30 cellular contexts compared by ENCODE assay signal in the genomic region with DNA sequence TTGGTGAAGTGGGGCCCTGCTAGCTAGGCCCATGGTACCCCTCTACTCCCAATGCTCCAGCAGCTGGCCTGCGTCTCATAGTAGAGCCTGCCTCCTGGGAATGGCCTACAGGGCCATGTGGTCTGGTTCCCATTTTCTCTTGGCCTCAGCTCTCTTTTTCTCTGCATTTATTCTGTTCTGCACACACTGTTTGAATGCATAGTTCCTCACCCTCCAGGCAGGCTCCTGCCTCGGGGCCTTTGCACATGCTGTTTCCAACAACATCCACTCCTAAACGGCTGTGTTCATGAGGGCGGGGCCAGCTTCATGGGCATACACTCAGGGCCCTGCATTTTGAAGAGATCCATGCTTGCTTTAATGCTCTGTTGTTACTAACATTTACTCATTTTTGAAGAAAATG.
"Had no signal": no experiment of that assay in that cellular context is flagged by ENCODE, and none has a peak within 500 bp of the region (broad histone marks: within the 10 kb centered on the region; RNA-seq: fewer than 3 reads in every experiment).

No MANE protein-coding gene starts in this region.

- H3K4me3 ChIP-seq: adrenal gland, body of pancreas, breast epithelium had no signal

- H3K27ac ChIP-seq: adrenal gland, body of pancreas, brain microvascular endothelial cell, breast epithelium, VCaP had no signal

- H3K27me3 ChIP-seq: adrenal gland, body of pancreas, brain microvascular endothelial cell, breast epithelium had no signal

- H3K36me3 ChIP-seq: adrenal gland, brain microvascular endothelial cell, breast epithelium had no signal

- H3K4me1 ChIP-seq: adrenal gland, body of pancreas, breast epithelium had no signal

- DNase-seq: activated B cell treated with CpG ODN at 0.5 μM for 24 hours; activated CD4-positive, alpha-beta memory T cell treated with anti-CD3 and anti-CD28 coated beads for 36 hours; activated CD4-positive, alpha-beta T cell treated with anti-CD3 and anti-CD28 coated beads for 4 hours; activated CD4-positive, alpha-beta T cell treated with anti-CD3 and anti-CD28 coated beads, Interleukin-2, amount 50 U/mL, for 1 hour; activated CD4-positive, alpha-beta T cell treated with anti-CD3 and anti-CD28 coated beads, Interleukin-2, amount 50 U/mL, for 4 hours; activated CD4-positive, CD25-positive, alpha-beta regulatory T cell treated with anti-CD3 and anti-CD28 coated beads, Interleukin-2, amount 50 U/mL, for 72 hours; activated CD8-positive, alpha-beta memory T cell treated with anti-CD3 and anti-CD28 coated beads, Interleukin-2, amount 50 U/mL, for 4 hours; activated CD8-positive, alpha-beta T cell treated with anti-CD3 and anti-CD28 coated beads for 36 hours; activated gamma-delta T cell treated with Interleukin-2 at 50 U/mL for 16 hours; activated naive CD4-positive, alpha-beta T cell; activated naive CD4-positive, alpha-beta T cell treated with anti-CD3 and anti-CD28 coated beads for 36 hours; activated naive CD4-positive, alpha-beta T cell treated with anti-CD3 and anti-CD28 coated beads, Interleukin-2, amount 50 U/mL, for 16 hours; activated naive CD8-positive, alpha-beta T cell treated with anti-CD3 and anti-CD28 coated beads for 36 hours; activated T-cell treated with anti-CD3 and anti-CD28 coated beads for 4 hours; activated T-cell treated with anti-CD3 and anti-CD28 coated beads, Interleukin-2, amount 50 U/mL, for 1 hour; activated T-cell treated with anti-CD3 and anti-CD28 coated beads, Interleukin-2, amount 50 U/mL, for 4 hours; activated T-cell treated with anti-CD3 and anti-CD28 coated beads, Interleukin-2, amount 50 U/mL, for 72 hours; adrenal gland; amniotic stem cell; aorta; body of pancreas; brain microvascular endothelial cell; central memory CD4-positive, alpha-beta T cell; T-helper 1 cell; T-helper 2 cell; T-helper 9 cell had no signal

- H3K9me3 ChIP-seq: adrenal gland, body of pancreas, breast epithelium had no signal

- ATAC-seq: activated CD8-positive, alpha-beta T cell treated with anti-CD3 and anti-CD28 coated beads for 36 hours; activated naive CD4-positive, alpha-beta T cell treated with anti-CD3 and anti-CD28 coated beads, Interleukin-2, amount 50 U/mL, for 72 hours; activated T-cell treated with anti-CD3 and anti-CD28 coated beads, Interleukin-2, amount 50 U/mL, for 4 hours; activated T-cell treated with anti-CD3 and anti-CD28 coated beads, Interleukin-2, amount 50 U/mL, for 72 hours; activated T-helper 17 cell treated with anti-CD3 and anti-CD28 coated beads, Interleukin-2, amount 50 U/mL, for 72 hours; body of pancreas had no signal
